8 cellular contexts compared by ENCODE assay signal in the genomic region with DNA sequence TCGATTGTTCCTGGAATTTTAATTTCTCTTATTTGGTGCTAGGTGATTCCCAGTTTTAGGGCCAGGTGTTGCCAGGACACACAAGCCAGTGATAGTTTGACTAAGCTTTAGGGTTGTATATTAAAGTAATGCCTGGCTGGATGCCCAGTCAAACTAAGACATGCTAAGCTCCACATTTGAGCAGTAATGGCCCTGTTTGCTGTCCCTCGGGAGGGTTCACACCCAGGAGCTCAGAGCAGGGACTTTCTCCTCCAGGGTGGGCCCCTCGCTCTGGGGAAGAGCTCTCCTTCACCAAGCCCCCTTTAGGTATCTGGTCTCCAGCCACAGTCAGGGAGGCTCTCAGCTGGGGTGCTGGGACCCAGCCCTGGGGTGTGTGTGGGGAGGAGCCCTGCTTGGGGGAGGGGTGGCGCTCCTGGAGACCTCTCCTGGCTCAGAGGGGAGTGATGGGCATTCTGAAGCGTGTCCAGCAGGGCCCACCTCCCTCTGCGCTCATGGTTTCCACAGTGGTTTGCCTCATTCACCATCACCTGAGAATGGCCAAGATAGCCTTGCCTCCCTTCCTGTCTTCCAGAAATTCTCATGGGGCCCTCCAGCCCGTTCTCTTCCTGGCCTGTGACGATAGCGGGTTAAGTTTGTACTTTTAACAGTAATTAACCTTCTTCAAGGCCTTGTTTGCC. TPM values are rescaled to one million over a fixed set of nuclear protein-coding genes. Genes with fewer than 3 reads are reported as not detected.
DNase-seq lines count a peak whose midpoint lies in the region; ATAC-seq and TF ChIP-seq lines count a peak whose summit lies in the region.
"Had no signal": no experiment of that assay in that cellular context is flagged by ENCODE, and none has a peak within 500 bp of the region (broad histone marks: within the 10 kb centered on the region; RNA-seq: fewer than 3 reads in every experiment).

No MANE protein-coding gene starts in this region.

- WGBS in right lobe of liver (ENCODE audit: insufficient coverage, low coverage, low lambda C conversion rate, missing lambda C conversion rate) = 74% methylated on average over 5 of the region's 9 CpGs

- no peak for TF ChIP-seq POLR2A in right lobe of liver (IDR thresholded peaks at IDR 0.05)

- H3K4me1 ChIP-seq in right lobe of liver = peaks cover 0 to 13% (median 0%) of the 10 kb centered on the region in 4 donors

- no peak overlapping the region for H3K27ac ChIP-seq in right lobe of liver
- H3K27ac ChIP-seq: esophagus squamous epithelium had no signal

- no peak overlapping the region for H3K4me3 ChIP-seq in right lobe of liver
- H3K4me3 ChIP-seq: esophagus squamous epithelium had no signal

- no peaks in the 10 kb centered on the region for H3K9me3 ChIP-seq in right lobe of liver
- H3K9me3 ChIP-seq: esophagus squamous epithelium had no signal

- ATAC-seq in GM21619 (IDR thresholded peaks at IDR 0.05; ENCODE audit: unreplicated experiment) (peak; percentile 41), right lobe of liver (peak in 3 of 4 donors; percentile 38 to 61 (median 41))

- H3K36me3 ChIP-seq in right lobe of liver = no peaks in the 10 kb centered on the region
- H3K36me3 ChIP-seq: esophagus squamous epithelium had no signal

- no peak for TF ChIP-seq CTCF in right lobe of liver (IDR thresholded peaks at IDR 0.05)

- H3K27me3 ChIP-seq in right lobe of liver = no peaks in the 10 kb centered on the region

- peak; percentile 68 for DNase-seq in DMS79 treated with DMSO at 0.1 percent for 48 hours (lab: John Stamatoyannopoulos, UW)
- peak; percentile 96 for DNase-seq in NCI-H82 (lab: John Stamatoyannopoulos, UW)
- DNase-seq in right lobe of liver = no peak
- DNase-seq in hippocampal formation (lab: John Stamatoyannopoulos, UW) = no peak
- DNase-seq in NCI-H146 (lab: John Stamatoyannopoulos, UW) = no peak
- DNase-seq in amygdala (lab: John Stamatoyannopoulos, UW) = no peak
- DNase-seq: esophagus squamous epithelium had no signal

- intact Hi-C loops in right lobe of liver (cut with DNase I) = no loop called here

RNA-seq across cellular contexts. Expression of a gene that starts 31.7 kb away (rescaled TPM):
- 10 to 100 TPM in 1 of 6 experiments, 1 to 10 TPM in 5; 6.5 to 10.4 (median 8.0) TPM for total RNA-seq in right lobe of liver

Comparison
In these comparisons a context has a peak if more than half of its experiments do, and no peak if none do; other contexts are left out.
1. DNase-seq: peak in DMS79 treated with DMSO at 0.1 percent for 48 hours (single experiment) and NCI-H82 (single experiment); none in right lobe of liver (0 of 3), hippocampal formation (0 of 2), NCI-H146 (single experiment) and amygdala (0 of 56).